Comparison of ENCODE assay signal across 26 cellular contexts in the genomic region with DNA sequence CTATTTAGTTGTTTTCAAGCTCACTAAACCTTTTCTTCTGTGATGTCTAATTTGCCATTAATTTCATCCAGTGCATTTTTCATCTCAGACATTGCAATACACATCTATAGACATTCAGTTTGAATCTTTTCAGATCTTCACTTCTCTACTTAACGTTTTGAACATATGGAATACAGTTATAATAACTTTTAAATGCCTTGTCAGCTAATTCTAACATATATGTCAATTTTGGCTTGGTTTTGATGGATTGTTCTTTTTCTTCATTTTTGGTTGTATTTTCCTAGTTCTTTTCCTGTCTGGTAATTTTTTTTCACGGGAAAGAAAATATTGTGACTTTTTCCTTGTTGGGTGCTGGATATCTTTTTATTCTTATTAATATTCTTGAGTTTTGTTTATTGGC.
"Had no signal": no experiment of that assay in that cellular context is flagged by ENCODE, and none has a peak within 500 bp of the region (broad histone marks: within the 10 kb centered on the region; RNA-seq: fewer than 3 reads in every experiment).

No MANE protein-coding gene starts in this region.

- FAIRE-seq: endometrium, islet of Langerhans, keratinocyte had no signal

- DNase-seq: colonic mucosa; cortex of kidney; effector CD8-positive, alpha-beta T cell; effector memory CD8-positive, alpha-beta T cell; endodermal cell; erythroblast; esophagus squamous epithelium; foreskin fibroblast; foreskin melanocyte; gastrocnemius medialis; glutamatergic neuron; head of caudate nucleus; heart right ventricle; hippocampal formation; left cardiac atrium; left lung; left ventricle myocardium superior; lower lobe of right lung; mesendoderm; midbrain; naive thymus-derived CD4-positive, alpha-beta T cell had no signal

- ATAC-seq: effector memory CD8-positive, alpha-beta T cell; esophagus mucosa; gastrocnemius medialis; heart right ventricle; left cardiac atrium; left lung; left ventricle myocardium superior; lower lobe of right lung; naive thymus-derived CD4-positive, alpha-beta T cell had no signal

- H3K4me1 ChIP-seq: colonic mucosa, esophagus squamous epithelium, heart right ventricle, left lung, lower lobe of right lung had no signal

- H3K27me3 ChIP-seq: colonic mucosa, esophagus squamous epithelium, gastrocnemius medialis, heart right ventricle, left lung had no signal

- H3K4me3 ChIP-seq: colonic mucosa, esophagus squamous epithelium, gastrocnemius medialis, heart right ventricle, left lung, lower lobe of right lung had no signal

- H3K9me3 ChIP-seq: colonic mucosa, esophagus squamous epithelium, gastrocnemius medialis, heart right ventricle, left lung, lower lobe of right lung had no signal

- H3K27ac ChIP-seq: colonic mucosa, epithelial cell of prostate, esophagus squamous epithelium, gastrocnemius medialis, heart right ventricle, left lung, lower lobe of right lung had no signal

- H3K36me3 ChIP-seq: colonic mucosa, esophagus squamous epithelium, gastrocnemius medialis, heart right ventricle, left lung, lower lobe of right lung had no signal
